Comparison of ENCODE assay signal across 29 cellular contexts in genomic region chr6:168039849-168040248, GRCh38. TPM values are rescaled to one million over a fixed set of nuclear protein-coding genes. Genes with fewer than 3 reads are reported as not detected.
DNase-seq lines count a peak whose midpoint lies in the region; ATAC-seq and TF ChIP-seq lines count a peak whose summit lies in the region.
"Had no signal": no experiment of that assay in that cellular context is flagged by ENCODE, and none has a peak within 500 bp of the region (broad histone marks: within the 10 kb centered on the region; RNA-seq: fewer than 3 reads in every experiment).

No MANE protein-coding gene starts in this region.

- WGBS in sigmoid colon, 2 donors, result 79 to 89% methylated on average over 13 of the region's 13 CpGs

- TF ChIP-seq EP300 in sigmoid colon (IDR thresholded peaks at IDR 0.05), result no peak

- no peaks in the 10 kb centered on the region for H3K27me3 ChIP-seq in WERI-Rb-1 (ENCODE audit: insufficient read depth, low read depth, severe bottlenecking)
- no peaks in the 10 kb centered on the region for H3K27me3 ChIP-seq in sigmoid colon
- no peaks in the 10 kb centered on the region for H3K27me3 ChIP-seq in lower lobe of right lung (ENCODE audit: low read depth)

- H3K27ac ChIP-seq in WERI-Rb-1 (no peak overlapping the region), sigmoid colon (no peak overlapping the region), lower lobe of right lung (no peak overlapping the region)
- H3K27ac ChIP-seq: 22Rv1, GM23248, HL-60 had no signal

- intact Hi-C loops in sigmoid colon (cut with DNase I), result no loop called here
- intact Hi-C loops in lower lobe of right lung (cut with DNase I), result no loop called here

- ATAC-seq in GM21528 (IDR thresholded peaks at IDR 0.05; ENCODE audit: low FRiP score, unreplicated experiment), result no peak
- no peak for ATAC-seq in lower lobe of right lung
- ATAC-seq: CD8-positive, alpha-beta T cell; HepG2; Panc1; SK-N-SH treated with all-trans-retinoic acid at 6 μM for 48 hours had no signal

- H3K4me1 ChIP-seq in sigmoid colon (peaks cover 0 to 9% (median 2%) of the 10 kb centered on the region in 4 donors), lower lobe of right lung (peaks cover 9% of the 10 kb centered on the region)

- no peak for TF ChIP-seq POLR2A in sigmoid colon (IDR thresholded peaks at IDR 0.05)

- in situ Hi-C loops in Caki2 (cut with HindIII; ENCODE audit: low pct_unique_long_range_greater_than_20kb, low sequenced_read_pairs), result no loop called here

- DNase-seq in DMS53 (lab: John Stamatoyannopoulos, UW) (peak; percentile 21), DMS53 treated with DMSO at 0.1 percent for 48 hours (lab: John Stamatoyannopoulos, UW; ENCODE audit: unreplicated experiment) (no peak), Caki2 (ENCODE audit: low read depth) (peak; percentile 14), WERI-Rb-1 (peak; percentile 16), sigmoid colon (peak; percentile 44), NCI-H510A (lab: John Stamatoyannopoulos, UW) (no peak), lower lobe of right lung (no peak)
- DNase-seq: ACHN; C1 segment of cervical spinal cord; CD8-positive, alpha-beta T cell; DMS79; GM23248; H9; KBM-7; MM.1S; NCI-H1092 treated with DMSO at 0.1 percent for 48 hours; NCI-H1436 treated with DMSO at 0.1 percent for 48 hours; NCI-H1930; NCI-H226; NCI-H524; NCI-H774; NK-92 treated with Interleukin-12 subunit alpha and Interleukin-12 subunit beta, amount 100 ng/mL, for 24 hours had no signal

- H3K4me3 ChIP-seq in WERI-Rb-1 (ENCODE audit: low read depth, low read length), result no peak overlapping the region
- H3K4me3 ChIP-seq in sigmoid colon, result no peak overlapping the region
- H3K4me3 ChIP-seq in lower lobe of right lung, result no peak overlapping the region
- H3K4me3 ChIP-seq: GM23248 had no signal

- TF ChIP-seq CTCF in WERI-Rb-1 (IDR thresholded peaks at IDR 0.05; ENCODE audit: low read depth, low read length) (no peak), sigmoid colon (IDR thresholded peaks at IDR 0.05) (no peak), lower lobe of right lung (IDR thresholded peaks at IDR 0.05) (no peak)

- H3K9me3 ChIP-seq in WERI-Rb-1 (ENCODE audit: severe bottlenecking), result peaks cover 24% of the 10 kb centered on the region
- peaks cover 0 to 4% (median 2%) of the 10 kb centered on the region in 4 donors for H3K9me3 ChIP-seq in sigmoid colon
- peaks cover 27% of the 10 kb centered on the region for H3K9me3 ChIP-seq in lower lobe of right lung

- H3K36me3 ChIP-seq in WERI-Rb-1 (no peaks in the 10 kb centered on the region), sigmoid colon (no peaks in the 10 kb centered on the region), lower lobe of right lung (no peaks in the 10 kb centered on the region)

RNA-seq across cellular contexts. Expression of gene FRMD1, which starts 39.2 kb away (rescaled TPM):
- total RNA-seq in Caki2 (2014; rRNA removed; shearing (Covaris generic); ENCODE audit: low replicate concordance), result not detected in 2 replicates
- under 1 TPM in 2 of 4 donors, not detected in 2; 0.36 to 0.83 TPM for total RNA-seq in sigmoid colon
- polyA plus RNA-seq in sigmoid colon, result 10 to 100 TPM in 1 of 3 donors, 1 to 10 TPM in 2; 4.2 to 12.0 (median 9.3) TPM
- total RNA-seq in lower lobe of right lung, result not detected
- total RNA-seq: CD8-positive, alpha-beta T cell; GM23248; H9; HepG2; HT-29 had no signal
- polyA plus RNA-seq: GM23248 had no signal

RNA-seq across cellular contexts. Expression of gene KIF25, which starts 42.4 kb away (rescaled TPM):
- total RNA-seq in Caki2 (2014; rRNA removed; shearing (Covaris generic); ENCODE audit: low replicate concordance), result not detected in 2 replicates
- under 1 TPM in 1 of 4 donors, not detected in 3; 0.54 TPM for total RNA-seq in sigmoid colon
- under 1 TPM in 1 of 3 donors, not detected in 2; 0.50 TPM for polyA plus RNA-seq in sigmoid colon
- 0.56 TPM for total RNA-seq in lower lobe of right lung
- total RNA-seq: GM23248, HepG2, HT-29 had no signal
- polyA plus RNA-seq: GM23248, HepG2 had no signal

Comparison
In these comparisons a context has a peak if more than half of its experiments do, and no peak if none do; other contexts are left out.
1. DNase-seq: peak in DMS53 (single experiment), Caki2 (single experiment), WERI-Rb-1 (single experiment) and sigmoid colon (single experiment); none in DMS53 treated with DMSO at 0.1 percent for 48 hours (single experiment), NCI-H510A (single experiment) and lower lobe of right lung (single experiment).